8 cellular contexts compared by ENCODE assay signal in the genomic region with DNA sequence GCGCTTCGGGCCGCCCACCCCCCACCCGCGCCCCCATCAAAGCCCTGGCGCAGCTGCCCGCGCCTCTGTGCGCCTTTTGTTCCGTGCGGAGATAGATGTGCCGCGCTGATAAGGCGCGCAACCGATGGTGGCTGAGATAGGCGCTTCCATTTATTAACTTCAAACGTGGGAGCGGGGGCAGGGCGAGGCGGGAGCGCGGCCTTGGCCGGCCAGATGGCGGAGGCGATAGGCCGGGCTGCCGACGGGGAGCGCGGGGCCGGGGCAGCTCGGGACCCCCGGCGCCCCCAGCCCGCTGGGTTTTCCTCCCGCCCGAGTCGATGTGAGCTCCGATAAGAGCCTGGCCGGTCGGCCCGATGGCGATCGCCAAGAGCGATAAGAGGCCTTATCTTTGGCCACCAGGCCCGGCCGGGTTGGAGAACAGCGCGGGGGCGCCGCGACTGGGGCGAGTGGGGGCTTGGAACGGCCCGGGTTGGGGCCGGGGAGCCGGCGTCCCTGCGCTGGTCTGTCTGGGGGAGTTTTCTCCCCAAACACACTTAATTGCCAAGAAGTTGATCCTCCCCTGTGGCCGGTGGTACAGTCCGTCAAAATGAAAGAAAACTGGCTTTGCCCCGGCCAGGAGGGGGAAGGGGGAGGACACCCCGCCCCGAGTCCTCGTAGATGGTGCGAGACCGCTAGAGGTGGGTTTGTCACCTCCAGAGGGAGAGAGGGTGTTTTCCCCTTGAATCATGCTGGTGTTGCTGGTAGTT. TPM values are rescaled to one million over a fixed set of nuclear protein-coding genes. Genes with fewer than 3 reads are reported as not detected.
A peak's percentile ranks its signal among the peaks of the same experiment; 100 is the strongest.
DNase-seq lines count a peak whose midpoint lies in the region; ATAC-seq lines count a peak whose summit lies in the region.

No MANE protein-coding gene starts in this region.

- H3K27ac Mint-ChIP-seq in natural killer cell treated with Interleukin-12 subunit alpha and Interleukin-12 subunit beta and Interleukin-15 and Interleukin-18, amount 100 ng/mL, for 72 hours: peak overlapping the region; percentile 83 to 96

- no peaks in the 10 kb centered on the region for H3K9me3 Mint-ChIP-seq in natural killer cell treated with Interleukin-12 subunit alpha and Interleukin-12 subunit beta and Interleukin-15 and Interleukin-18, amount 100 ng/mL, for 72 hours

- DNase-seq in NCI-H345 (lab: John Stamatoyannopoulos, UW) (peak; percentile 14), NCI-H345 treated with DMSO at 0.1 percent for 48 hours (lab: John Stamatoyannopoulos, UW; ENCODE audit: unreplicated experiment) (no peak), HuH-7.5 (ENCODE audit: low spot score) (peak; percentile 95), stromal cell of bone marrow (ENCODE audit: low read depth) (peak; percentile 18)
- DNase-seq in activated CD4-positive, alpha-beta T cell treated with anti-CD3 and anti-CD28 coated beads, Interleukin-2, amount 50 U/mL, for 24 hours (ENCODE audit: low read depth in 1 of 2, low spot score in 1 of 2): peak; percentile 52 to 80
- peak; percentile 75 for DNase-seq in effector CD4-positive, alpha-beta T cell
- peak; percentile 98 for DNase-seq in natural killer cell treated with Interleukin-12 subunit alpha and Interleukin-12 subunit beta and Interleukin-15 and Interleukin-18, amount 100 ng/mL, for 72 hours (ENCODE audit: low spot score)

- no peaks in the 10 kb centered on the region for H3K36me3 Mint-ChIP-seq in natural killer cell treated with Interleukin-12 subunit alpha and Interleukin-12 subunit beta and Interleukin-15 and Interleukin-18, amount 100 ng/mL, for 72 hours

- no peaks in the 10 kb centered on the region for H3K27me3 Mint-ChIP-seq in natural killer cell treated with Interleukin-12 subunit alpha and Interleukin-12 subunit beta and Interleukin-15 and Interleukin-18, amount 100 ng/mL, for 72 hours

- ATAC-seq in natural killer cell treated with Interleukin-12 subunit alpha and Interleukin-12 subunit beta and Interleukin-15 and Interleukin-18, amount 100 ng/mL, for 72 hours: peak; percentile 58 to 76
- no peak for ATAC-seq in HG02870 (IDR thresholded peaks at IDR 0.05; ENCODE audit: unreplicated experiment)

- peak overlapping the region; percentile 94 for H3K4me3 Mint-ChIP-seq in natural killer cell treated with Interleukin-12 subunit alpha and Interleukin-12 subunit beta and Interleukin-15 and Interleukin-18, amount 100 ng/mL, for 72 hours

- H3K4me1 Mint-ChIP-seq in natural killer cell treated with Interleukin-12 subunit alpha and Interleukin-12 subunit beta and Interleukin-15 and Interleukin-18, amount 100 ng/mL, for 72 hours (ENCODE audit: low read depth in 2 of 2): peaks cover 18 to 33% of the 10 kb centered on the region in 2 donors

RNA-seq across cellular contexts. Expression of a gene that starts 2.7 kb away (rescaled TPM):
- 10 to 100 TPM; 23.5 to 24.5 TPM for total RNA-seq in natural killer cell treated with Interleukin-12 subunit alpha and Interleukin-12 subunit beta and Interleukin-15 and Interleukin-18, amount 100 ng/mL, for 72 hours
